1 cellular context compared by ENCODE assay signal in genomic region chr11:19474954-19475811, GRCh38.
TF ChIP-seq lines count a peak whose summit lies in the region.

No MANE protein-coding gene starts in this region.

TF ChIP-seq in liver, 16 proteins besides CTCF, POLR2A, EP300 and RAD21 (continued from another document):
- no peak for TF ChIP-seq MAX (IDR thresholded peaks at IDR 0.05)
